ENCODE assay signal across 8 cellular contexts in the genomic region with DNA sequence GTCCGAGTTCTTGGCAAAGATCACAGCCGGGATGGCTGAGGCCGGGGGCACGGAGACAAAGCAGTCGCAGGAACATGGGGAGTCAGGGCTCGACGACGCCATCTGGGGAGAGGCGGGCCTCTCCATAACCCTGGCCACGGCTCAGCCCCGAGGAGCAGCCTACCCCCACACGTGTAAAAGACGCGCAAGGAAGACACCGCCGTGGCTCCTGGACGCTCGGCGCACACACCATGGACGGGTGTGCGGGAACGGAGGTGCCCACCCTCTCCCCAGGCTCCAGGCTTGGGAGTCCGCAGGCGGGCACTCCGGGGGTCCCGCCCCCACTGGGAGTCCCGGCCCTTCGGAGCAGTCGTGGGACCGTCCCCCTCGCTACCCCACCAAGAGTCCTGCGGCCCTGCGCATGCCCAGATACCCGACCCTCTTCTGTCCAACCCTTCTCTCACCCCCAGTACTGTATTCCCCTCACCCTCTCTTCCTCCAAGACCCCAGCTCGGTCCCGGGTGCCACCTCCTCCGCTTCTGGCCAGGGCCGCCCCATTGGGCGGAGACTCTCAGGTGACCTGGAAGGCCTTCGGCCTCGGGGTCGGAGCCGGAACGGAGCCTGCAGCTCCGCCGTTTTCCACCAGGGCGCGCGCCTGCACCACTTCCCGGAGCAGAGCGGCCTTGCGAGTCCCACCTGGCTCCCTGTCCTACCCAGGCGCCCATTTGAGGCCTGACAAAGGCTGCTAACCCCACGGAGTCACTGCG. TPM values are rescaled to one million over a fixed set of nuclear protein-coding genes. Genes with fewer than 3 reads are reported as not detected.
A peak's percentile ranks its signal among the peaks of the same experiment; 100 is the strongest.
DNase-seq lines count a peak whose midpoint lies in the region; ATAC-seq and TF ChIP-seq lines count a peak whose summit lies in the region.

A gene (minus strand): TSS at position 532 of the 746 bp plus-strand sequence. CDS start 430 bp downstream, at position 102.

- peak within 1 kb of the TSS; percentile 52 to 92 (median 75) for H3K27ac ChIP-seq in right lobe of liver

- ATAC-seq in GM19025 (IDR thresholded peaks at IDR 0.05; ENCODE audit: low read depth, unreplicated experiment) (peak; percentile 79), HG03442 (IDR thresholded peaks at IDR 0.05; ENCODE audit: unreplicated experiment) (peak; percentile 77), right lobe of liver (peak; percentile 93 to 97 (median 95))

- peaks cover 0 to 9% (median 0%) of the 10 kb centered on the region in 4 donors for H3K36me3 ChIP-seq in right lobe of liver

- no peak for TF ChIP-seq POLR2A in right lobe of liver (IDR thresholded peaks at IDR 0.05)

- TF ChIP-seq CTCF in right lobe of liver (IDR thresholded peaks at IDR 0.05) = peak; percentile 92 to 97 (median 94)

- peak within 1 kb of the TSS; percentile 86 to 94 (median 92) for H3K4me3 ChIP-seq in right lobe of liver

- peaks cover 0 to 31% (median 11%) of the 10 kb centered on the region in 4 donors for H3K4me1 ChIP-seq in right lobe of liver

- intact Hi-C loops in right lobe of liver (cut with DNase I) = loop anchor here (10.0 kb wide), 1 partner anchor 174 kb away; no protein-coding TSS in a partner anchor

- WGBS in right lobe of liver (ENCODE audit: insufficient coverage, low coverage, low lambda C conversion rate, missing lambda C conversion rate) = 0% methylated on average over 23 of the region's 55 CpGs

- no peaks in the 10 kb centered on the region for H3K27me3 ChIP-seq in right lobe of liver

- DNase-seq in AG20443 (ENCODE audit: low spot score) (peak; percentile 93), NCI-H69 (lab: John Stamatoyannopoulos, UW) (peak; percentile 92), dermis blood vessel endothelial cell (peak; percentile 91), right lobe of liver (peak; percentile 91 to 94 (median 93))
- DNase-seq in activated CD4-positive, alpha-beta T cell treated with anti-CD3 and anti-CD28 coated beads, Interleukin-2, amount 50 U/mL, for 24 hours (ENCODE audit: low read depth in 1 of 2, low spot score in 1 of 2) = peak; percentile 80
- peak; percentile 83 to 89 for DNase-seq in stimulated activated CD4-positive, alpha-beta T cell treated with anti-CD3 and anti-CD28 coated beads, Interleukin-4, amount 100 ng/mL, for 48 hours (ENCODE audit: low read depth in 2 of 2)

- H3K9me3 ChIP-seq in right lobe of liver = no peaks in the 10 kb centered on the region

RNA-seq across cellular contexts. Expression of the gene that starts here (rescaled TPM):
- total RNA-seq in dermis blood vessel endothelial cell (44.3 and 74.2 TPM in 2 replicates), right lobe of liver (10 to 100 TPM; 18.1 to 25.7 (median 19.6) TPM)

Comparison
In these comparisons a context has a peak if more than half of its experiments do, and no peak if none do; other contexts are left out.
1. Peak in every context shown above with its lines: DNase-seq, ATAC-seq, H3K4me3 ChIP-seq and H3K27ac ChIP-seq.